In the genomic region with DNA sequence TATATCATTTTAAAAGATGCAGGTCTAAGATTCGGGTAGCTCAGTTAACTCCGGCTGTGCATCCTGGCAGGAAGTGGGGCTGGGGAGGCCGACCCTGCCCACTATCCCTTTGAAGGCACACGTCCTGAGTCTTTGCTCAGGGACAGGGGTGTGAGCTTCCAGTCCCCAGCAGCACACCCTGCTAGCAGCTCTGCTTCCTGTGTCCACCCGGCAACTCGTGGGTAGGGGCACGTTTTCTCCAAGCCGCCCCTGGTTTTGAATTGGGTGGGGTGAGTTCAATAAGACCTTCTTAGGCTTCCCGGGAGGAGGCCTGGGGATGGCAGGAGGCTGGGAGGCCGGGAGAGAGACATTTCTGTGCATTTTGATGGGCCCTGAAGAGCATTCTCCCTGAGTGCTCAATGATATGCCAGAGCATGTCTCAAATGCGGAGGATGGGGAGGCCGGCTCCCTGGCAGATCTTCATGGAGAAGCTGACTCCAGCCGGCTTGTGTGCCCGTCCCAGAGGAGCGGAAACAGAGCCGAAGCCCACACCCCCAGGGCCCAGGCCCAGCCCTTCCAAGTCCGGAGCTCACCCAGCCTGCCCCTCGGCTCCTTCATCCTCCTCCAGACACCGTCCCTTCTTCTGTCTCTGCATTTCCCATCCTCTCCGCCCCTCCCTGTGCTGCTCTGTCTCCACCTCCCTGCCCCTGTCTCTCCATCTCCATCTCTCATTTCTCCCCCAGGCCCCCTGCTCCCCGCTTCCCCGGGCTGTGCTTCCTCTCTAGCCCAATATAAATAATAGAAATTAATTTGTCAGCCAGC, we compare ENCODE assay signal across 8 cellular contexts. TPM values are rescaled to one million over a fixed set of nuclear protein-coding genes. Genes with fewer than 3 reads are reported as not detected.
DNase-seq lines count a peak whose midpoint lies in the region; ATAC-seq and TF ChIP-seq lines count a peak whose summit lies in the region.

No MANE protein-coding gene starts in this region.

- H3K36me3 ChIP-seq in muscle layer of duodenum (ENCODE audit: control insufficient read depth in 1 of 2, insufficient read depth in 2 of 2, low read length in 2 of 2) (no peaks in the 10 kb centered on the region), uterus (no peaks in the 10 kb centered on the region)

- intact Hi-C loops in uterus (cut with DNase I; ENCODE audit: low total_unique reads): no loop called here

- H3K4me1 ChIP-seq in muscle layer of duodenum (ENCODE audit: control insufficient read depth in 1 of 2, insufficient read depth in 2 of 2, low read length in 2 of 2) (peaks cover 9 to 11% of the 10 kb centered on the region in 2 donors), uterus (peaks cover 0 to 9% of the 10 kb centered on the region in 2 donors)

- peak; percentile 23 for ATAC-seq in esophagus mucosa
- no peak for ATAC-seq in HG03469 (IDR thresholded peaks at IDR 0.05; ENCODE audit: unreplicated experiment)

- H3K9me3 Mint-ChIP-seq in T-helper 2 cell treated with Interferon-gamma antibody and Interleukin-4, amounts not matched to agents 5 μg/mL and 100 μg/mL, for 36 hours: no peaks in the 10 kb centered on the region

- DNase-seq in T-helper 2 cell treated with Interferon-gamma antibody and Interleukin-4, amounts not matched to agents 5 μg/mL and 100 μg/mL, for 36 hours (ENCODE audit: low spot score): no peak
- DNase-seq in T-helper 2 cell (no peak), SK-N-DZ (ENCODE audit: low spot score) (peak; percentile 86), uterus (peak; percentile 24 to 45), NCI-H2196 (lab: John Stamatoyannopoulos, UW; ENCODE audit: unreplicated experiment) (no peak)

- no peak for TF ChIP-seq POLR2A in uterus (IDR thresholded peaks at IDR 0.05)

- H3K4me3 ChIP-seq in muscle layer of duodenum (ENCODE audit: low read depth in 1 of 2, low read length in 2 of 2): peak overlapping the region; percentile 58 to 79
- peak overlapping the region; percentile 33 to 49 for H3K4me3 ChIP-seq in uterus

- H3K4me1 Mint-ChIP-seq in T-helper 2 cell treated with Interferon-gamma antibody and Interleukin-4, amounts not matched to agents 5 μg/mL and 100 μg/mL, for 36 hours (ENCODE audit: low read depth): peaks cover 5% of the 10 kb centered on the region

- H3K4me3 Mint-ChIP-seq in T-helper 2 cell treated with Interferon-gamma antibody and Interleukin-4, amounts not matched to agents 5 μg/mL and 100 μg/mL, for 36 hours: peak overlapping the region; percentile 55

- no peak for TF ChIP-seq CTCF in uterus (IDR thresholded peaks at IDR 0.05)

- H3K27me3 ChIP-seq in muscle layer of duodenum (ENCODE audit: low read depth, low read length) (peaks cover 10% of the 10 kb centered on the region), uterus (no peaks in the 10 kb centered on the region)

- no peaks in the 10 kb centered on the region for H3K36me3 Mint-ChIP-seq in T-helper 2 cell treated with Interferon-gamma antibody and Interleukin-4, amounts not matched to agents 5 μg/mL and 100 μg/mL, for 36 hours (ENCODE audit: low read depth)

- H3K27ac Mint-ChIP-seq in T-helper 2 cell treated with Interferon-gamma antibody and Interleukin-4, amounts not matched to agents 5 μg/mL and 100 μg/mL, for 36 hours: no peak overlapping the region

- peaks cover 37% of the 10 kb centered on the region for H3K27me3 Mint-ChIP-seq in T-helper 2 cell treated with Interferon-gamma antibody and Interleukin-4, amounts not matched to agents 5 μg/mL and 100 μg/mL, for 36 hours (ENCODE audit: low read depth)

- H3K9me3 ChIP-seq in muscle layer of duodenum (ENCODE audit: control insufficient read depth in 1 of 2, low read length in 2 of 2) (no peaks in the 10 kb centered on the region), uterus (no peaks in the 10 kb centered on the region)

- H3K27ac ChIP-seq in muscle layer of duodenum (ENCODE audit: low read length) (no peak overlapping the region), uterus (peak overlapping the region; percentile 68 to 70)

RNA-seq across cellular contexts. Expression of gene ZFAND3, which starts 36.3 kb away (rescaled TPM):
- polyA plus RNA-seq in SK-N-DZ (2014; cell fraction: cytosol; rRNA removed): 13.4 and 14.8 TPM in 2 replicates
- 8.4 and 18.4 TPM in 2 replicates for polyA plus RNA-seq in SK-N-DZ (2014; cell fraction: nucleus; rRNA removed)
- total RNA-seq in esophagus mucosa (42.6 TPM), uterus (10 to 100 TPM in 3 of 4 donors, 1 to 10 TPM in 1; 5.0 to 81.9 (median 54.6) TPM)

Comparison
In these comparisons a context has a peak if more than half of its experiments do, and no peak if none do; other contexts are left out.
1. DNase-seq: peak in SK-N-DZ (single experiment) and uterus (2 of 2); none in T-helper 2 cell treated with Interferon-gamma antibody and Interleukin-4, amounts not matched to agents 5 μg/mL and 100 μg/mL, for 36 hours (single experiment), T-helper 2 cell (0 of 5) and NCI-H2196 (single experiment).